In genomic region chr7:133980794-133981193, GRCh38 we compare ENCODE assay signal across 22 cellular contexts.
"Had no signal": no experiment of that assay in that cellular context is flagged by ENCODE, and none has a peak within 500 bp of the region (broad histone marks: within the 10 kb centered on the region; RNA-seq: fewer than 3 reads in every experiment).

No MANE protein-coding gene starts in this region.

- H3K9me3 ChIP-seq: esophagus muscularis mucosa, heart left ventricle, stomach, thyroid gland, upper lobe of left lung, vagina had no signal

- FAIRE-seq: astrocyte had no signal

- DNase-seq: activated CD4-positive, alpha-beta T cell treated with anti-CD3 and anti-CD28 coated beads for 4 hours; activated CD4-positive, alpha-beta T cell treated with anti-CD3 and anti-CD28 coated beads, Interleukin-2, amount 50 U/mL, for 4 hours; activated effector memory CD4-positive, alpha-beta T cell treated with anti-CD3 and anti-CD28 coated beads, Interleukin-2, amount 50 U/mL, for 16 hours; activated naive CD4-positive, alpha-beta T cell treated with anti-CD3 and anti-CD28 coated beads, Interleukin-2, amount 10 ng/mL, durations not matched to agents 7 days and 5 days; activated naive CD8-positive, alpha-beta T cell treated with anti-CD3 and anti-CD28 coated beads, Interleukin-2, amount 10 ng/mL, durations not matched to agents 7 days and 5 days; brain microvascular endothelial cell; cortex of kidney; foreskin keratinocyte; heart left ventricle; midbrain; naive thymus-derived CD8-positive, alpha-beta T cell; nucleus accumbens; right cardiac atrium; stimulated activated CD4-positive, alpha-beta T cell treated with anti-CD3 and anti-CD28 coated beads, Interleukin-15, amount 100 ng/mL, for 24 hours; stimulated activated CD4-positive, alpha-beta T cell treated with anti-CD3 and anti-CD28 coated beads, Interleukin-2, amount 100 ng/mL, for 24 hours; stimulated activated naive B cell treated with anti-CD40 and anti-IgM and Interleukin-4, amounts not matched to agents 10 μg/mL and 1 μg/mL and 100 μg/mL, for 72 hours; stomach; thyroid gland; upper lobe of left lung had no signal

- ATAC-seq: foreskin keratinocyte; heart left ventricle; naive thymus-derived CD8-positive, alpha-beta T cell; right cardiac atrium; stimulated activated naive B cell treated with anti-CD40 and anti-IgM and Interleukin-4, amounts not matched to agents 10 μg/mL and 1 μg/mL and 100 μg/mL, for 72 hours had no signal

- H3K4me3 ChIP-seq: esophagus muscularis mucosa, heart left ventricle, stomach, thyroid gland, upper lobe of left lung, vagina had no signal

- H3K4me1 ChIP-seq: esophagus muscularis mucosa, thyroid gland, upper lobe of left lung, vagina had no signal

- H3K27me3 ChIP-seq: brain microvascular endothelial cell, esophagus muscularis mucosa, foreskin keratinocyte, heart left ventricle, stomach, thyroid gland, upper lobe of left lung, vagina had no signal

- H3K36me3 ChIP-seq: brain microvascular endothelial cell, esophagus muscularis mucosa, heart left ventricle, stomach, thyroid gland, upper lobe of left lung, vagina had no signal

- H3K27ac ChIP-seq: brain microvascular endothelial cell, esophagus muscularis mucosa, foreskin keratinocyte, heart left ventricle, stomach, thyroid gland, upper lobe of left lung, vagina had no signal
